ENCODE assay signal across 9 cellular contexts in the genomic region with DNA sequence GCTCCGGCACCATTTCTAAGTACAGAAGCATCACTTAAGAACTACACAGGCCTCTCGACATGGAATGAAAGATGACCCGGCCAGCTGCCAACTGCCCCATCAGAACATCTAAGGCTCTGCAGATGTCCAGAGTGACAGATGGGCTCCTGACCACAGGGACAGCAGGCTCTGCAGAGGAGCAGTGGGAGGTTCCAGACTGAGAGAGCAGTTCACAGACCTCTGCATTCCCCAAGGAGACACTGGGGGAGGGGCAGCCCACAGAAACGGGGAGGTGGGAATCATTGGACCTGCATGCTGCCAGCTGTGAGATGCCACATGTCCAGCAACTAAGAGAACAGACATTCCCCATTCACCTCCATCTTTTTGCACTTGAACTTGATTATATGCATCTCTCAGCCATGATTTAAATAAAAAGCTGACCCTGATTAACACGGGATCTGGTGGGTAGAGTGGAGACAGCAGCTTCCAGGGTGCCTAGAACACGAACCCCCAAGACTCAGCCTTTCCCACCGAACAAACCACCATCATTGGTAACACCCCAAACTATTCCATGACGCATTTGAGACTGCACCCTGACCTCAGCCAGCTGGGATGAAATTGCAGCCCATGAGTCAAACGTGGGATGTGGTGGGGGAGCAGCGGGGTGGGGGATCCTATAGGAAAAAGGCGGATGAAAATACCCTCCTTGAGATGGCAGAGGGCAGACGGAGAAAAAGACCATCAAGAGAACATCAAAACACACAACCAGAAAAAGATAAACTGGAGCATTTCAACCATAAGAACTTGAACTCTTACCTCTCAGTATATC. TPM values are rescaled to one million over a fixed set of nuclear protein-coding genes. Genes with fewer than 3 reads are reported as not detected.
DNase-seq lines count a peak whose midpoint lies in the region; ATAC-seq and TF ChIP-seq lines count a peak whose summit lies in the region.
"Had no signal": no experiment of that assay in that cellular context is flagged by ENCODE, and none has a peak within 500 bp of the region (broad histone marks: within the 10 kb centered on the region; RNA-seq: fewer than 3 reads in every experiment).

No MANE protein-coding gene starts in this region.

- no peak for ATAC-seq in GM18873 (IDR thresholded peaks at IDR 0.05; ENCODE audit: low FRiP score, unreplicated experiment)

- H3K27me3 ChIP-seq in BLaER1, result no peaks in the 10 kb centered on the region
- H3K27me3 ChIP-seq in esophagus (ENCODE audit: control insufficient read depth in 1 of 2, insufficient read depth in 2 of 2, low read length in 2 of 2), result no peaks in the 10 kb centered on the region

- H3K4me1 Mint-ChIP-seq in nephron progenitor cell, result peaks cover 65% of the 10 kb centered on the region
- H3K4me1 Mint-ChIP-seq in activated CD4-positive, alpha-beta T cell treated with anti-CD3 and anti-CD28 coated beads, Interleukin-2, amount 10 ng/mL, durations not matched to agents 7 days and 5 days, result peaks cover 2% of the 10 kb centered on the region

- DNase-seq in NCI-H226, result peak; percentile 42
- DNase-seq in nephron progenitor cell, result peak; percentile 75
- DNase-seq in activated CD4-positive, alpha-beta T cell treated with anti-CD3 and anti-CD28 coated beads, Interleukin-2, amount 10 ng/mL, durations not matched to agents 7 days and 5 days, result no peak
- no peak for DNase-seq in stimulated activated CD4-positive, alpha-beta T cell treated with anti-CD3 and anti-CD28 coated beads, Interleukin-2, amount 100 ng/mL, for 48 hours
- no peak for DNase-seq in GM03348 (ENCODE audit: low spot score)
- DNase-seq: NCI-H446 treated with DMSO at 0.1 percent for 48 hours had no signal

- peak overlapping the region; percentile 48 for H3K4me2 ChIP-seq in BLaER1

- no peaks in the 10 kb centered on the region for H4K20me1 ChIP-seq in BLaER1

- peak overlapping the region; percentile 56 for H3K4me3 Mint-ChIP-seq in nephron progenitor cell
- no peak overlapping the region for H3K4me3 Mint-ChIP-seq in activated CD4-positive, alpha-beta T cell treated with anti-CD3 and anti-CD28 coated beads, Interleukin-2, amount 10 ng/mL, durations not matched to agents 7 days and 5 days

- TF ChIP-seq CTCF in nephron progenitor cell (IDR thresholded peaks at IDR 0.05), result no peak

- peaks cover 11% of the 10 kb centered on the region for H3K4me1 ChIP-seq in BLaER1
- peaks cover 4 to 7% of the 10 kb centered on the region in 2 donors for H3K4me1 ChIP-seq in esophagus (ENCODE audit: control insufficient read depth in 2 of 2, insufficient read depth in 2 of 2, low read length in 1 of 2)

- CTCF ChIA-PET in activated CD4-positive, alpha-beta T cell treated with anti-CD3 and anti-CD28 coated beads, Interleukin-2, amount 10 ng/mL, durations not matched to agents 7 days and 5 days (lab: Charles Lee), result no interaction called here

- WGBS in esophagus, 2 donors, result 62 to 69% methylated on average over 12 of the region's 12 CpGs

- H3K27ac ChIP-seq in BLaER1 (no peak overlapping the region), esophagus (ENCODE audit: low read depth in 2 of 2, low read length in 1 of 2) (peak overlapping the region; percentile 18 to 45)

- peaks cover 28% of the 10 kb centered on the region for H3K36me3 Mint-ChIP-seq in nephron progenitor cell (ENCODE audit: low read depth)
- peaks cover 6% of the 10 kb centered on the region for H3K36me3 Mint-ChIP-seq in activated CD4-positive, alpha-beta T cell treated with anti-CD3 and anti-CD28 coated beads, Interleukin-2, amount 10 ng/mL, durations not matched to agents 7 days and 5 days (ENCODE audit: low read depth)

- no peak overlapping the region for H3K9ac ChIP-seq in BLaER1

- H3K27me3 Mint-ChIP-seq in nephron progenitor cell (ENCODE audit: low read depth, poor library complexity), result no peaks in the 10 kb centered on the region
- H3K27me3 Mint-ChIP-seq in activated CD4-positive, alpha-beta T cell treated with anti-CD3 and anti-CD28 coated beads, Interleukin-2, amount 10 ng/mL, durations not matched to agents 7 days and 5 days, result no peaks in the 10 kb centered on the region

- POLR2A ChIA-PET in activated CD4-positive, alpha-beta T cell treated with anti-CD3 and anti-CD28 coated beads, Interleukin-2, amount 10 ng/mL, durations not matched to agents 7 days and 5 days (lab: Charles Lee), result no interaction called here

- peak overlapping the region; percentile 86 for H3K27ac Mint-ChIP-seq in nephron progenitor cell
- H3K27ac Mint-ChIP-seq in activated CD4-positive, alpha-beta T cell treated with anti-CD3 and anti-CD28 coated beads, Interleukin-2, amount 10 ng/mL, durations not matched to agents 7 days and 5 days, result no peak overlapping the region

- peaks cover 30% of the 10 kb centered on the region for H3K9me3 Mint-ChIP-seq in nephron progenitor cell
- H3K9me3 Mint-ChIP-seq in activated CD4-positive, alpha-beta T cell treated with anti-CD3 and anti-CD28 coated beads, Interleukin-2, amount 10 ng/mL, durations not matched to agents 7 days and 5 days, result peaks cover 5% of the 10 kb centered on the region

- H3K9me3 ChIP-seq in BLaER1 (peaks cover 26% of the 10 kb centered on the region), esophagus (ENCODE audit: control insufficient read depth in 2 of 2, insufficient read depth in 1 of 2, low read depth in 1 of 2, low read length in 1 of 2) (no peaks in the 10 kb centered on the region)

- H3K4me3 ChIP-seq in BLaER1, result no peak overlapping the region
- no peak overlapping the region for H3K4me3 ChIP-seq in esophagus (ENCODE audit: low read depth in 1 of 2, low read length in 2 of 2)

- H3K36me3 ChIP-seq in BLaER1 (no peaks in the 10 kb centered on the region), esophagus (ENCODE audit: control insufficient read depth in 2 of 2, insufficient read depth in 2 of 2, low read length in 1 of 2) (no peaks in the 10 kb centered on the region)

RNA-seq across cellular contexts. Expression of a gene that starts 47.2 kb away (rescaled TPM):
- polyA plus RNA-seq in esophagus, result 1 to 10 TPM; 2.0 to 4.0 TPM
- total RNA-seq in activated CD4-positive, alpha-beta T cell treated with anti-CD3 and anti-CD28 coated beads, Interleukin-2, amount 10 ng/mL, durations not matched to agents 7 days and 5 days, result 1 to 10 TPM; 7.1 to 7.9 TPM

Comparison
In these comparisons a context has a peak if more than half of its experiments do, and no peak if none do; other contexts are left out.
1. DNase-seq: peak in NCI-H226 (single experiment) and nephron progenitor cell (single experiment); none in activated CD4-positive, alpha-beta T cell treated with anti-CD3 and anti-CD28 coated beads, Interleukin-2, amount 10 ng/mL, durations not matched to agents 7 days and 5 days (single experiment), stimulated activated CD4-positive, alpha-beta T cell treated with anti-CD3 and anti-CD28 coated beads, Interleukin-2, amount 100 ng/mL, for 48 hours (0 of 2) and GM03348 (single experiment).